ENCODE assay signal across 8 cellular contexts in the genomic region with DNA sequence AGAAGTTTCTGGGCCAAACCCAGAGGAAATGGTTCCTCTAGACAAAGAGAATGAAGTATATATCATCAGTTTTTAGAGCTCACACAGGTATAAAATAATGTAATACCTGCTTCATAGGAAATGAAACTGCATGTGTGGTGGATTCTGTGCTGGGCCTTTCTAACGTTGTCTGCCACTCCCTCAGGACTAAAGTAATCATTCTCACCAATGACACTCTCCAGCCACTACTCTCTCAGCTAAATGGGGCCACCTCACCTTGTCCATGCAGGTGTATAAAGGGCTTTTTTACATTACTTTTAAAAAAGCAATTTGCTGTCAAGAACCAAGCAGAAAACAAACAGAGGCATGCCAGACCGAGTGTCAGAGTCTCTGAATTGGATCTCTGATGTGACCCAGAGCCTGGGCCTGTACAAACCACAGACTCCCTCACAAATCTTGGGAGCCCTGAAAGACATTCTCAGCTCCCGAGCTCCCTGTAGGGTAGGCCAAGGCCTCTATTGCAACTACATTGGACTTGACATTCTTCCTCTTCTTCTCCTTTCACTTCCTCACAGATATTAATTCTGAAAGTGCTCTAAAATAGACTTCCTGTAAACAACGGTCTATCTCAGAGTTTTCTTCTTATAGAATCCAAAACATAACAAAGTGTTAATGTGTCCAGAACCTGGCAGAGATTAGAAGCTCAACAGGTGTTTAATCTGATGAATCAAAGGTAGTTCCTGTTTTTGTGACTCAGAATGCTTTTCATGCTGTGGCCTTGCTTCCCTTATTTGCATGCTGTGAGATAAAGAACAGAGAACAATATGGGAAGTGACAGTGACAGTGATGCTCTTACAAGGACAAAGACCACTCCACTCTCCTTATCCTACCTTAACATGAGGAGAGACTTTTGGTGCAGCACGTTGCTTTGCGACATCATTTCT. TPM values are rescaled to one million over a fixed set of nuclear protein-coding genes. Genes with fewer than 3 reads are reported as not detected.
DNase-seq lines count a peak whose midpoint lies in the region; ATAC-seq and TF ChIP-seq lines count a peak whose summit lies in the region.

No MANE protein-coding gene starts in this region.

- no peak for TF ChIP-seq CTCF in esophagus squamous epithelium (IDR thresholded peaks at IDR 0.05)

- H3K4me3 ChIP-seq in esophagus squamous epithelium = no peak overlapping the region

- peak in 1 of 4 donors; percentile 57 for TF ChIP-seq POLR2A in esophagus squamous epithelium (IDR thresholded peaks at IDR 0.05)

- DNase-seq in MV-4-11 (lab: John Stamatoyannopoulos, UW) (peak; percentile 97), esophagus squamous epithelium (lab: John Stamatoyannopoulos, UW) (no peak), posterior vena cava (ENCODE audit: low spot score) (no peak), DMS79 treated with DMSO at 0.1 percent for 48 hours (lab: John Stamatoyannopoulos, UW) (no peak), HCEC 1CT (no peak), DMS 273 (lab: John Stamatoyannopoulos, UW; ENCODE audit: unreplicated experiment) (no peak)

- H3K9me3 ChIP-seq in esophagus squamous epithelium = no peaks in the 10 kb centered on the region

- no peaks in the 10 kb centered on the region for H3K36me3 ChIP-seq in esophagus squamous epithelium

- intact Hi-C loops in esophagus squamous epithelium (cut with DNase I) = no loop called here
- intact Hi-C loops in posterior vena cava (cut with DNase I) = no loop called here

- peaks cover 0 to 36% (median 10%) of the 10 kb centered on the region in 3 donors for H3K4me1 ChIP-seq in esophagus squamous epithelium

- ATAC-seq in GM18867 (IDR thresholded peaks at IDR 0.05; ENCODE audit: unreplicated experiment) (peak; percentile 91), HG02610 (IDR thresholded peaks at IDR 0.05; ENCODE audit: unreplicated experiment) (peak; percentile 87)

- no peaks in the 10 kb centered on the region for H3K27me3 ChIP-seq in esophagus squamous epithelium

- H3K27ac ChIP-seq in esophagus squamous epithelium = peak overlapping the region; percentile 20 to 77 (median 49)

- WGBS in esophagus squamous epithelium, 2 donors = 38 to 43% methylated on average over 6 of the region's 6 CpGs

RNA-seq across cellular contexts. Expression of a gene that starts 8.6 kb away (rescaled TPM):
- total RNA-seq in esophagus squamous epithelium (1 to 10 TPM in 2 of 4 donors, under 1 TPM in 2; 0.27 to 3.2 (median 1.1) TPM), posterior vena cava (1 to 10 TPM; 1.4 to 1.5 TPM)

RNA-seq across cellular contexts. Expression of a gene that starts 58.3 kb away (rescaled TPM):
- total RNA-seq in esophagus squamous epithelium (100 to 1,000 TPM in 2 of 4 donors, 10 to 100 TPM in 2; 46.1 to 154 (median 96.9) TPM), posterior vena cava (10 to 100 TPM; 99.0 to 99.6 TPM)
